ENCODE assay signal across 8 cellular contexts in genomic region chr16:81035975-81036750, GRCh38. TPM values are rescaled to one million over a fixed set of nuclear protein-coding genes. Genes with fewer than 3 reads are reported as not detected.
DNase-seq lines count a peak whose midpoint lies in the region; ATAC-seq and TF ChIP-seq lines count a peak whose summit lies in the region.

No MANE protein-coding gene starts in this region.

- peak overlapping the region; percentile 69 for H3K27ac ChIP-seq in HUES48 (ENCODE audit: low read depth, low read length)
- H3K27ac ChIP-seq in effector memory CD4-positive, alpha-beta T cell (ENCODE audit: insufficient read depth, low read length, poor library complexity, severe bottlenecking), result peak overlapping the region; percentile 19

- H3K9me3 Mint-ChIP-seq in mesothelial cell of epicardium, result peaks cover 9% of the 10 kb centered on the region

- H3K4me1 ChIP-seq in HUES48 (ENCODE audit: control insufficient read depth, insufficient read depth, low read length), result 0 out of 2 replicates have a peak, but pooled peaks cover 9% of the 10 kb centered on the region
- peaks cover 7% of the 10 kb centered on the region for H3K4me1 ChIP-seq in effector memory CD4-positive, alpha-beta T cell (ENCODE audit: control insufficient read depth, insufficient read depth, low read length, poor library complexity, severe bottlenecking)

- peak overlapping the region; percentile 82 for H3K4me3 Mint-ChIP-seq in mesothelial cell of epicardium

- H3K4me1 Mint-ChIP-seq in mesothelial cell of epicardium, result peaks cover 32% of the 10 kb centered on the region

- DNase-seq in Caki2 (ENCODE audit: low read depth) (peak; percentile 41), mesothelial cell of epicardium (ENCODE audit: low spot score in 2 of 2, unreplicated experiment in 2 of 2) (peak; percentile 24 to 55), SK-N-DZ (ENCODE audit: low spot score) (no peak)
- DNase-seq in activated CD4-positive, alpha-beta T cell treated with anti-CD3 and anti-CD28 coated beads for 4 hours, result peak; percentile 27 to 45
- DNase-seq in effector memory CD4-positive, alpha-beta T cell, result peak; percentile 35 to 45 (median 37)
- peak; percentile 17 for DNase-seq in stimulated activated CD8-positive, alpha-beta memory T cell treated with anti-CD3 and anti-CD28 coated beads, Interleukin-7, amount 100 ng/mL, for 24 hours (ENCODE audit: low read depth)

- no peaks in the 10 kb centered on the region for H3K9me3 ChIP-seq in HUES48 (ENCODE audit: control insufficient read depth, insufficient read depth, low read length)
- H3K9me3 ChIP-seq in effector memory CD4-positive, alpha-beta T cell (ENCODE audit: control insufficient read depth, low read length), result no peaks in the 10 kb centered on the region

- H3K27ac Mint-ChIP-seq in mesothelial cell of epicardium, result peak overlapping the region; percentile 72

- in situ Hi-C loops in Caki2 (cut with HindIII; ENCODE audit: low pct_unique_long_range_greater_than_20kb, low sequenced_read_pairs), result no loop called here

- H3K4me3 ChIP-seq in HUES48 (ENCODE audit: low read depth, low read length), result peak overlapping the region; percentile 93
- peak overlapping the region; percentile 64 for H3K4me3 ChIP-seq in effector memory CD4-positive, alpha-beta T cell (ENCODE audit: insufficient read depth, low read depth, low read length, poor library complexity, severe bottlenecking)

- no peaks in the 10 kb centered on the region for H3K27me3 ChIP-seq in HUES48 (ENCODE audit: control insufficient read depth, insufficient read depth, low read length)
- no peaks in the 10 kb centered on the region for H3K27me3 ChIP-seq in effector memory CD4-positive, alpha-beta T cell (replicated peaks; ENCODE audit: control insufficient read depth, insufficient read depth, low read length, poor library complexity, severe bottlenecking)

- H3K36me3 Mint-ChIP-seq in mesothelial cell of epicardium, result peaks cover 4% of the 10 kb centered on the region

- peak overlapping the region; percentile 90 for H3K9ac ChIP-seq in HUES48 (ENCODE audit: low read depth, low read length)

- TF ChIP-seq CTCF in mesothelial cell of epicardium (IDR thresholded peaks at IDR 0.05; ENCODE audit: unreplicated experiment), result no peak

- ATAC-seq in GM21390 (IDR thresholded peaks at IDR 0.05; ENCODE audit: unreplicated experiment), result peak; percentile 50

- no peaks in the 10 kb centered on the region for H3K27me3 Mint-ChIP-seq in mesothelial cell of epicardium (ENCODE audit: low read depth)

- peaks cover 32% of the 10 kb centered on the region for H3K36me3 ChIP-seq in HUES48 (ENCODE audit: control insufficient read depth, insufficient read depth, low read length)
- H3K36me3 ChIP-seq in effector memory CD4-positive, alpha-beta T cell (ENCODE audit: control insufficient read depth, insufficient read depth, low read length), result peaks cover 6% of the 10 kb centered on the region

RNA-seq across cellular contexts. Expression of gene ATMIN, which starts 0.5 kb away (rescaled TPM):
- 23.6 and 27.5 TPM in 2 replicates for total RNA-seq in Caki2 (2014; rRNA removed; shearing (Covaris generic); ENCODE audit: low replicate concordance)
- total RNA-seq in mesothelial cell of epicardium, result 43.1 to 45.6 TPM (median 43.2 TPM) in 3 replicates
- 42.9 and 52.1 TPM in 2 replicates for polyA plus RNA-seq in SK-N-DZ (2014; cell fraction: cytosol; rRNA removed)
- polyA plus RNA-seq in SK-N-DZ (2014; cell fraction: nucleus; rRNA removed), result 28.6 and 29.2 TPM in 2 replicates

RNA-seq across cellular contexts. Expression of gene CENPN, which starts 29.1 kb away (rescaled TPM):
- total RNA-seq in Caki2 (2014; rRNA removed; shearing (Covaris generic); ENCODE audit: low replicate concordance), result 74.5 and 375 TPM in 2 replicates
- total RNA-seq in mesothelial cell of epicardium, result 13.1 to 16.4 TPM (median 14.6 TPM) in 3 replicates
- polyA plus RNA-seq in SK-N-DZ (2014; cell fraction: cytosol; rRNA removed), result 90.7 and 101 TPM in 2 replicates
- 50.9 and 54.8 TPM in 2 replicates for polyA plus RNA-seq in SK-N-DZ (2014; cell fraction: nucleus; rRNA removed)

RNA-seq across cellular contexts. Expression of gene CMC2, which starts 29.5 kb away (rescaled TPM):
- 92.4 and 112 TPM in 2 replicates for total RNA-seq in Caki2 (2014; rRNA removed; shearing (Covaris generic); ENCODE audit: low replicate concordance)
- total RNA-seq in mesothelial cell of epicardium, result 33.2 to 35.1 TPM (median 34.0 TPM) in 3 replicates
- polyA plus RNA-seq in SK-N-DZ (2014; cell fraction: cytosol; rRNA removed), result 182 and 271 TPM in 2 replicates
- polyA plus RNA-seq in SK-N-DZ (2014; cell fraction: nucleus; rRNA removed), result 107 and 121 TPM in 2 replicates

RNA-seq across cellular contexts. Expression of gene C16orf46, which starts 40.9 kb away (rescaled TPM):
- total RNA-seq in Caki2 (2014; rRNA removed; shearing (Covaris generic); ENCODE audit: low replicate concordance), result 11.3 TPM in 1 of 2 replicates, not detected in the other
- 0.89 to 2.0 TPM (median 0.90 TPM) in 3 replicates for total RNA-seq in mesothelial cell of epicardium
- 2.0 and 3.1 TPM in 2 replicates for polyA plus RNA-seq in SK-N-DZ (2014; cell fraction: cytosol; rRNA removed)
- polyA plus RNA-seq in SK-N-DZ (2014; cell fraction: nucleus; rRNA removed), result 1.9 and 3.3 TPM in 2 replicates
